ENCODE assay signal across 8 cellular contexts in genomic region chr12:13097526-13097925, GRCh38. TPM values are rescaled to one million over a fixed set of nuclear protein-coding genes. Genes with fewer than 3 reads are reported as not detected.
DNase-seq lines count a peak whose midpoint lies in the region; ATAC-seq and TF ChIP-seq lines count a peak whose summit lies in the region.

No MANE protein-coding gene starts in this region.

- peak overlapping the region; percentile 69 to 99 (median 87) for H3K4me2 ChIP-seq in BLaER1 treated with 17β-estradiol and CSF1 and Interleukin-3, amounts not matched to agents 10 nM and 100 nM
- no peak overlapping the region for H3K4me2 ChIP-seq in neural progenitor cell

- peaks cover 54 to 93% (median 87%) of the 10 kb centered on the region in 10 experiments for H3K4me1 ChIP-seq in BLaER1 treated with 17β-estradiol and CSF1 and Interleukin-3, amounts not matched to agents 10 nM and 100 nM
- H3K4me1 ChIP-seq in neural progenitor cell, result peaks cover 24% of the 10 kb centered on the region

- H3K79me2 ChIP-seq in neural progenitor cell (ENCODE audit: low read depth), result no peaks in the 10 kb centered on the region

- H3K27ac Mint-ChIP-seq in neural progenitor cell, result no peak overlapping the region

- H3K4me1 Mint-ChIP-seq in neural progenitor cell, result peaks cover 56% of the 10 kb centered on the region

- H3K36me3 ChIP-seq in BLaER1 treated with 17β-estradiol and CSF1 and Interleukin-3, amounts not matched to agents 10 nM and 100 nM, result no peaks in the 10 kb centered on the region
- H3K36me3 ChIP-seq in neural progenitor cell, result no peaks in the 10 kb centered on the region

- H3K27me3 Mint-ChIP-seq in neural progenitor cell (ENCODE audit: insufficient read depth, low read depth), result peaks cover 2% of the 10 kb centered on the region

- peaks cover 12% of the 10 kb centered on the region for H3F3A ChIP-seq in neural progenitor cell (ENCODE audit: low read depth)

- no peak for TF ChIP-seq CTCF in NB4 (IDR thresholded peaks at IDR 0.05; ENCODE audit: low read depth, low read length)
- no peak for TF ChIP-seq CTCF in neural progenitor cell (IDR thresholded peaks at IDR 0.05)

- H3K9ac ChIP-seq in BLaER1 treated with 17β-estradiol and CSF1 and Interleukin-3, amounts not matched to agents 10 nM and 100 nM, result peak overlapping the region; percentile 74 to 100 (median 92)
- no peak overlapping the region for H3K9ac ChIP-seq in neural progenitor cell

- DNase-seq in NB4 (ENCODE audit: low read depth) (peak; percentile 55), dermis microvascular lymphatic vessel endothelial cell (ENCODE audit: low read depth in 2 of 2) (peak; percentile 55 to 68), neural progenitor cell (ENCODE audit: low spot score) (no peak), DMS153 treated with DMSO at 0.1 percent for 48 hours (lab: John Stamatoyannopoulos, UW; ENCODE audit: unreplicated experiment) (no peak), epidermal melanocyte (ENCODE audit: insufficient read length, low spot score) (no peak)

- peak overlapping the region; percentile 21 to 53 (median 33); a peak in 15 of 20 replicates for H3K4me3 ChIP-seq in BLaER1 treated with 17β-estradiol and CSF1 and Interleukin-3, amounts not matched to agents 10 nM and 100 nM
- peak overlapping the region; percentile 40 for H3K4me3 ChIP-seq in NB4 (ENCODE audit: low read depth, low read length)
- H3K4me3 ChIP-seq in neural progenitor cell, result no peak overlapping the region

- H3K27me3 ChIP-seq in BLaER1 treated with 17β-estradiol and CSF1 and Interleukin-3, amounts not matched to agents 10 nM and 100 nM, result no peaks in the 10 kb centered on the region
- H3K27me3 ChIP-seq in neural progenitor cell, result no peaks in the 10 kb centered on the region

- no peaks in the 10 kb centered on the region for H4K20me1 ChIP-seq in BLaER1 treated with 17β-estradiol and CSF1 and Interleukin-3, amounts not matched to agents 10 nM and 100 nM
- H4K20me1 ChIP-seq in neural progenitor cell (ENCODE audit: low read depth), result no peaks in the 10 kb centered on the region

- H3K4me3 Mint-ChIP-seq in neural progenitor cell, result no peak overlapping the region

- H2AFZ ChIP-seq in neural progenitor cell (replicated peaks), result peak overlapping the region; percentile 99

- ATAC-seq in HG02571 (IDR thresholded peaks at IDR 0.05; ENCODE audit: unreplicated experiment) (no peak), HG02938 (IDR thresholded peaks at IDR 0.05; ENCODE audit: unreplicated experiment) (no peak)

- H3K9me3 Mint-ChIP-seq in neural progenitor cell, result no peaks in the 10 kb centered on the region

- peak overlapping the region; percentile 61 to 100 (median 99) for H3K27ac ChIP-seq in BLaER1 treated with 17β-estradiol and CSF1 and Interleukin-3, amounts not matched to agents 10 nM and 100 nM
- H3K27ac ChIP-seq in neural progenitor cell, result no peak overlapping the region

- no peak for TF ChIP-seq POLR2A in NB4 (IDR thresholded peaks at IDR 0.05; ENCODE audit: extremely low read depth, insufficient read length)

- no peaks in the 10 kb centered on the region for H3K36me3 Mint-ChIP-seq in neural progenitor cell

- H3K9me3 ChIP-seq in BLaER1 treated with 17β-estradiol and CSF1 and Interleukin-3, amounts not matched to agents 10 nM and 100 nM (replicated peaks in 1 of 11), result no peaks in the 10 kb centered on the region
- no peaks in the 10 kb centered on the region for H3K9me3 ChIP-seq in neural progenitor cell (ENCODE audit: low read depth)

RNA-seq across cellular contexts. Expression of gene GSG1, which starts 5.9 kb away (rescaled TPM):
- total RNA-seq in dermis microvascular lymphatic vessel endothelial cell (not detected in 2 replicates), neural progenitor cell (ENCODE audit: low replicate concordance) (not detected in 2 replicates)

RNA-seq across cellular contexts. Expression of gene FAM234B, which starts 53.3 kb away (rescaled TPM):
- 7.3 and 10.5 TPM in 2 replicates for total RNA-seq in dermis microvascular lymphatic vessel endothelial cell
- total RNA-seq in neural progenitor cell (ENCODE audit: low replicate concordance), result 20.8 and 23.1 TPM in 2 replicates

Comparison
In these comparisons a context has a peak if more than half of its experiments do, and no peak if none do; other contexts are left out.
1. DNase-seq: peak in NB4 (single experiment) and dermis microvascular lymphatic vessel endothelial cell (2 of 2); none in neural progenitor cell (single experiment), DMS153 treated with DMSO at 0.1 percent for 48 hours (single experiment) and epidermal melanocyte (single experiment).